ENCODE assay signal across 21 cellular contexts in genomic region chr3:50231581-50231980, GRCh38. TPM values are rescaled to one million over a fixed set of nuclear protein-coding genes. Genes with fewer than 3 reads are reported as not detected.
DNase-seq lines count a peak whose midpoint lies in the region; ATAC-seq and TF ChIP-seq lines count a peak whose summit lies in the region.
"Had no signal": no experiment of that assay in that cellular context is flagged by ENCODE, and none has a peak within 500 bp of the region (broad histone marks: within the 10 kb centered on the region; RNA-seq: fewer than 3 reads in every experiment).

No MANE protein-coding gene starts in this region.

- peak overlapping the region; percentile 51 for H3K27ac Mint-ChIP-seq in activated naive CD4-positive, alpha-beta T cell treated with anti-CD3 and anti-CD28 coated beads, Interleukin-2, amount 50 U/mL, for 24 hours
- peak overlapping the region; percentile 92 for H3K27ac Mint-ChIP-seq in dendritic cell treated with granulocyte-macrophage colony-stimulating factor and Interleukin-4, amounts not matched to agents 40 ng/mL and 50 ng/mL, for 4 days
- H3K27ac Mint-ChIP-seq in neural crest cell (ENCODE audit: unreplicated experiment): no peak overlapping the region
- H3K27ac Mint-ChIP-seq in activated naive CD8-positive, alpha-beta T cell treated with anti-CD3 and anti-CD28 coated beads for 36 hours: no peak overlapping the region
- H3K27ac Mint-ChIP-seq: CD4-positive, alpha-beta T cell had no signal

- intact Hi-C loops in dendritic cell treated with granulocyte-macrophage colony-stimulating factor and Interleukin-4, amounts not matched to agents 40 ng/mL and 50 ng/mL, for 4 days (cut with micrococcal nuclease): no loop called here

- no peak for ATAC-seq in GM18511 (IDR thresholded peaks at IDR 0.05; ENCODE audit: unreplicated experiment)
- ATAC-seq: GM12878 had no signal

- no peak overlapping the region for H3K4me3 Mint-ChIP-seq in activated naive CD4-positive, alpha-beta T cell treated with anti-CD3 and anti-CD28 coated beads, Interleukin-2, amount 50 U/mL, for 24 hours
- H3K4me3 Mint-ChIP-seq in dendritic cell treated with granulocyte-macrophage colony-stimulating factor and Interleukin-4, amounts not matched to agents 40 ng/mL and 50 ng/mL, for 4 days: no peak overlapping the region
- peak overlapping the region; percentile 50 for H3K4me3 Mint-ChIP-seq in neural crest cell
- no peak overlapping the region for H3K4me3 Mint-ChIP-seq in activated naive CD8-positive, alpha-beta T cell treated with anti-CD3 and anti-CD28 coated beads for 36 hours

- H3K36me3 Mint-ChIP-seq in activated naive CD4-positive, alpha-beta T cell treated with anti-CD3 and anti-CD28 coated beads, Interleukin-2, amount 50 U/mL, for 24 hours: no peaks in the 10 kb centered on the region
- peaks cover 6% of the 10 kb centered on the region for H3K36me3 Mint-ChIP-seq in dendritic cell treated with granulocyte-macrophage colony-stimulating factor and Interleukin-4, amounts not matched to agents 40 ng/mL and 50 ng/mL, for 4 days (ENCODE audit: low read depth)
- H3K36me3 Mint-ChIP-seq in neural crest cell (ENCODE audit: low read depth): no peaks in the 10 kb centered on the region
- peaks cover 2% of the 10 kb centered on the region for H3K36me3 Mint-ChIP-seq in activated naive CD8-positive, alpha-beta T cell treated with anti-CD3 and anti-CD28 coated beads for 36 hours

- peaks cover 28% of the 10 kb centered on the region for H3K4me1 Mint-ChIP-seq in activated naive CD4-positive, alpha-beta T cell treated with anti-CD3 and anti-CD28 coated beads, Interleukin-2, amount 50 U/mL, for 24 hours
- H3K4me1 Mint-ChIP-seq in dendritic cell treated with granulocyte-macrophage colony-stimulating factor and Interleukin-4, amounts not matched to agents 40 ng/mL and 50 ng/mL, for 4 days (ENCODE audit: low read depth): peaks cover 88% of the 10 kb centered on the region
- H3K4me1 Mint-ChIP-seq in neural crest cell: peaks cover 54% of the 10 kb centered on the region
- H3K4me1 Mint-ChIP-seq in activated naive CD8-positive, alpha-beta T cell treated with anti-CD3 and anti-CD28 coated beads for 36 hours: peaks cover 15% of the 10 kb centered on the region

- H3K9me3 Mint-ChIP-seq in activated naive CD4-positive, alpha-beta T cell treated with anti-CD3 and anti-CD28 coated beads, Interleukin-2, amount 50 U/mL, for 24 hours: no peaks in the 10 kb centered on the region
- H3K9me3 Mint-ChIP-seq in dendritic cell treated with granulocyte-macrophage colony-stimulating factor and Interleukin-4, amounts not matched to agents 40 ng/mL and 50 ng/mL, for 4 days: no peaks in the 10 kb centered on the region
- H3K9me3 Mint-ChIP-seq in neural crest cell: no peaks in the 10 kb centered on the region
- no peaks in the 10 kb centered on the region for H3K9me3 Mint-ChIP-seq in activated naive CD8-positive, alpha-beta T cell treated with anti-CD3 and anti-CD28 coated beads for 36 hours
- H3K9me3 Mint-ChIP-seq: CD14-positive monocyte; CD4-positive, alpha-beta T cell; CD8-positive, alpha-beta memory T cell had no signal

- TF ChIP-seq CTCF in neural crest cell (conservative IDR thresholded peaks at IDR 0.05): no peak

- DNase-seq in activated naive CD4-positive, alpha-beta T cell treated with Interleukin-2 at 50 U/mL for 16 hours: no peak
- DNase-seq in neural crest cell (ENCODE audit: low read depth, low spot score): no peak
- DNase-seq in activated CD4-positive, alpha-beta T cell treated with anti-CD3 and anti-CD28 coated beads, Interleukin-2, amount 50 U/mL, for 1 hour: no peak
- no peak for DNase-seq in NCI-H774 (lab: John Stamatoyannopoulos, UW)
- DNase-seq in activated naive CD8-positive, alpha-beta T cell treated with anti-CD3 and anti-CD28 coated beads for 36 hours: no peak
- DNase-seq: BE2C; CD4-positive, alpha-beta T cell; CD8-positive, alpha-beta memory T cell; DMS 273 treated with DMSO at 0.1 percent for 48 hours; DMS79; EL; GDM1; GM23248; H7; HCEC 1CT had no signal

- H3K27me3 Mint-ChIP-seq in activated naive CD4-positive, alpha-beta T cell treated with anti-CD3 and anti-CD28 coated beads, Interleukin-2, amount 50 U/mL, for 24 hours: no peaks in the 10 kb centered on the region
- no peaks in the 10 kb centered on the region for H3K27me3 Mint-ChIP-seq in dendritic cell treated with granulocyte-macrophage colony-stimulating factor and Interleukin-4, amounts not matched to agents 40 ng/mL and 50 ng/mL, for 4 days
- H3K27me3 Mint-ChIP-seq in neural crest cell (ENCODE audit: low read depth): peaks cover 7% of the 10 kb centered on the region
- H3K27me3 Mint-ChIP-seq in activated naive CD8-positive, alpha-beta T cell treated with anti-CD3 and anti-CD28 coated beads for 36 hours: no peaks in the 10 kb centered on the region
- H3K27me3 Mint-ChIP-seq: CD4-positive, alpha-beta T cell; CD8-positive, alpha-beta memory T cell had no signal

RNA-seq across cellular contexts. Expression of gene GNAI2, which starts 4.4 kb away (rescaled TPM):
- 176 and 190 TPM in 2 replicates for total RNA-seq in neural crest cell
- 100 to 1,000 TPM; 211 to 217 TPM for total RNA-seq in activated naive CD8-positive, alpha-beta T cell treated with anti-CD3 and anti-CD28 coated beads for 36 hours

RNA-seq across cellular contexts. Expression of gene SLC38A3, which starts 26.5 kb away (rescaled TPM):
- 1.8 and 2.7 TPM in 2 replicates for total RNA-seq in neural crest cell
- under 1 TPM in 1 of 2 experiments, not detected in 1; 0.18 TPM for total RNA-seq in activated naive CD8-positive, alpha-beta T cell treated with anti-CD3 and anti-CD28 coated beads for 36 hours
- total RNA-seq: CD8-positive, alpha-beta memory T cell; GM12878; GM23248 had no signal

RNA-seq across cellular contexts. Expression of gene SEMA3B, which starts 37.4 kb away (rescaled TPM):
- 2.3 and 2.9 TPM in 2 replicates for total RNA-seq in neural crest cell
- 1 to 10 TPM; 1.2 to 1.6 TPM for total RNA-seq in activated naive CD8-positive, alpha-beta T cell treated with anti-CD3 and anti-CD28 coated beads for 36 hours

RNA-seq across cellular contexts. Expression of gene GNAT1, which starts 40.2 kb away (rescaled TPM):
- not detected in 2 replicates for total RNA-seq in neural crest cell
- total RNA-seq in activated naive CD8-positive, alpha-beta T cell treated with anti-CD3 and anti-CD28 coated beads for 36 hours: under 1 TPM in 1 of 2 experiments, not detected in 1; 0.12 TPM
- total RNA-seq: CD8-positive, alpha-beta memory T cell; GM12878; GM23248; H1; H7 had no signal

RNA-seq across cellular contexts. Expression of gene LSMEM2, which starts 47.3 kb away (rescaled TPM):
- not detected in 2 replicates for total RNA-seq in neural crest cell
- not detected for total RNA-seq in activated naive CD8-positive, alpha-beta T cell treated with anti-CD3 and anti-CD28 coated beads for 36 hours
- total RNA-seq: CD8-positive, alpha-beta memory T cell; GM12878; GM23248 had no signal

Comparison
In these comparisons a context has a peak if more than half of its experiments do, and no peak if none do; other contexts are left out.
1. H3K27ac Mint-ChIP-seq: peak in activated naive CD4-positive, alpha-beta T cell treated with anti-CD3 and anti-CD28 coated beads, Interleukin-2, amount 50 U/mL, for 24 hours (single experiment) and dendritic cell treated with granulocyte-macrophage colony-stimulating factor and Interleukin-4, amounts not matched to agents 40 ng/mL and 50 ng/mL, for 4 days (single experiment); none in neural crest cell (single experiment) and activated naive CD8-positive, alpha-beta T cell treated with anti-CD3 and anti-CD28 coated beads for 36 hours (single experiment).